Comparison of ENCODE assay signal across 22 cellular contexts in the genomic region with DNA sequence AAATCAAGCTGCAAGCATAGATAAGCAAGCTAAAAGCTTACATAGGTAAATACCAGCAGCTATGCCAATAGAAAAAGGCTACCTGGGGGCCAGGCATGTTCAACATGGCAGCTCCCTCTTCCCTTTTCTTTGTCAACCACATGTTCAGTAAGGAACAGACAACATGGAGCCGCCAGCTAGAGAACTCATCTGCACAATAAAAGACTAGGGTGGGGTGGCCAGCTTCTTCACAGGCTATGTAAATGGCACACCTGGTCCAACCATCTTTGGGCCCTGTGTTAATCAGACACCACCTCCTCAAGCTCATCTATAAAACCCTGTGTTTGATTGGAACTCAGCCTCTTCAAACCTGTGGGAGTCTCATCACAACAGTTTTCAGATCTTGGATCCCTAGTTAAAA.
"Had no signal": no experiment of that assay in that cellular context is flagged by ENCODE, and none has a peak within 500 bp of the region (broad histone marks: within the 10 kb centered on the region; RNA-seq: fewer than 3 reads in every experiment).

No MANE protein-coding gene starts in this region.

- H3K9me3 ChIP-seq: right lobe of liver, tibial artery, upper lobe of left lung, uterus had no signal

- H3K9me3 Mint-ChIP-seq: naive B cell; stimulated activated memory B cell treated with anti-CD40 and anti-IgM and Interleukin-4, amounts not matched to agents 10 μg/mL and 1 μg/mL and 100 μg/mL, for 72 hours; stimulated activated naive CD8-positive, alpha-beta T cell treated with anti-CD3 and anti-CD28 coated beads, Interleukin-15, Interleukin-2, amounts not matched to agents 100 ng/mL and 50 ng/mL, for 24 hours had no signal

- H3K27me3 ChIP-seq: hepatocyte, right lobe of liver, tibial artery, upper lobe of left lung, uterus had no signal

- H3K36me3 Mint-ChIP-seq: naive B cell; stimulated activated memory B cell treated with anti-CD40 and anti-IgM and Interleukin-4, amounts not matched to agents 10 μg/mL and 1 μg/mL and 100 μg/mL, for 72 hours had no signal

- ATAC-seq: left colon; left ventricle myocardium superior; psoas muscle; right lobe of liver; stimulated activated memory B cell treated with anti-CD40 and anti-IgM and Interleukin-4, amounts not matched to agents 10 μg/mL and 1 μg/mL and 100 μg/mL, for 72 hours had no signal

- DNase-seq: effector CD8-positive, alpha-beta T cell; foreskin melanocyte; head of caudate nucleus; left colon; left ventricle myocardium superior; mesenchymal stem cell; midbrain; naive B cell; psoas muscle; retina; right lobe of liver; stimulated activated CD4-positive, alpha-beta T cell treated with anti-CD3 and anti-CD28 coated beads, Interleukin-4, amount 100 ng/mL, for 1 hour; stimulated activated CD8-positive, alpha-beta memory T cell treated with anti-CD3 and anti-CD28 coated beads, Interleukin-4, amount 100 ng/mL, for 48 hours; tibial artery; upper lobe of left lung; uterus had no signal

- H3K4me3 ChIP-seq: hepatocyte, lung, psoas muscle, right lobe of liver, tibial artery, upper lobe of left lung, uterus had no signal

- H3K27ac ChIP-seq: hepatocyte, parathyroid adenoma, psoas muscle, right lobe of liver, tibial artery, upper lobe of left lung, uterus had no signal

- H3K4me2 ChIP-seq: hepatocyte had no signal

- H3K4me3 Mint-ChIP-seq: naive B cell; nephron; stimulated activated memory B cell treated with anti-CD40 and anti-IgM and Interleukin-4, amounts not matched to agents 10 μg/mL and 1 μg/mL and 100 μg/mL, for 72 hours; stimulated activated naive CD8-positive, alpha-beta T cell treated with anti-CD3 and anti-CD28 coated beads, Interleukin-15, Interleukin-2, amounts not matched to agents 100 ng/mL and 50 ng/mL, for 24 hours had no signal

- H3K79me2 ChIP-seq: hepatocyte, parathyroid adenoma had no signal

- H3K27ac Mint-ChIP-seq: naive B cell; nephron; stimulated activated memory B cell treated with anti-CD40 and anti-IgM and Interleukin-4, amounts not matched to agents 10 μg/mL and 1 μg/mL and 100 μg/mL, for 72 hours; stimulated activated naive CD8-positive, alpha-beta T cell treated with anti-CD3 and anti-CD28 coated beads, Interleukin-15, Interleukin-2, amounts not matched to agents 100 ng/mL and 50 ng/mL, for 24 hours had no signal

- H3K36me3 ChIP-seq: right lobe of liver, tibial artery, upper lobe of left lung, uterus had no signal

- H3K4me1 Mint-ChIP-seq: naive B cell; stimulated activated memory B cell treated with anti-CD40 and anti-IgM and Interleukin-4, amounts not matched to agents 10 μg/mL and 1 μg/mL and 100 μg/mL, for 72 hours had no signal

- H3K4me1 ChIP-seq: parathyroid adenoma, psoas muscle, right lobe of liver, upper lobe of left lung, uterus had no signal

- H3K9ac ChIP-seq: parathyroid adenoma had no signal

- H2AFZ ChIP-seq: hepatocyte, parathyroid adenoma had no signal

- H3K27me3 Mint-ChIP-seq: stimulated activated memory B cell treated with anti-CD40 and anti-IgM and Interleukin-4, amounts not matched to agents 10 μg/mL and 1 μg/mL and 100 μg/mL, for 72 hours had no signal
